Comparison of ENCODE assay signal across 29 cellular contexts in the genomic region with DNA sequence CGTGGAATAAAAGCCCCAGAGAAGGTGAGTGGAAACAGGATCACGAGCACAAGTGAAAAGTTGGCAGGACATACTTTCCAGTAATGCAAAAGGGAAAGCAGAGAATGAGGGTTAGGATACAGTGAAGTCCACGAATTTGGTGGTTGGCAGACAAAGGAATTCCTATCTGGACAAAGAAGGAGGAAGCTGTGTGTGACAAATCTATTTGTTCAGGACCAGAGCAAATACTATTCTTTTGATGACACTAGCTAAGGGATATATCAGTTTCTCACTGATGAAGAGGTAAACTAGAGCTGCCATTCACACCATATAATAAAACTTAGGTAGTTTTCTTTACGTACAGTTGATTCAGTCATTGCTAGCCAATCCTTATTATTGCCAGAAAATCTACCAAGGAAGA.
"Had no signal": no experiment of that assay in that cellular context is flagged by ENCODE, and none has a peak within 500 bp of the region (broad histone marks: within the 10 kb centered on the region; RNA-seq: fewer than 3 reads in every experiment).

No MANE protein-coding gene starts in this region.

- DNase-seq: activated B cell treated with CpG ODN at 0.5 μM for 24 hours; activated CD4-positive, alpha-beta memory T cell treated with anti-CD3 and anti-CD28 coated beads for 36 hours; activated CD4-positive, alpha-beta T cell treated with anti-CD3 and anti-CD28 coated beads for 36 hours; activated CD4-positive, alpha-beta T cell treated with anti-CD3 and anti-CD28 coated beads, Interleukin-2, amount 10 ng/mL, durations not matched to agents 24 days and 14 days; activated CD8-positive, alpha-beta memory T cell treated with anti-CD3 and anti-CD28 coated beads, Interleukin-2, amount 10 ng/mL, durations not matched to agents 7 days and 5 days; activated CD8-positive, alpha-beta memory T cell treated with anti-CD3 and anti-CD28 coated beads, Interleukin-2, amount 50 U/mL, for 4 hours; activated CD8-positive, alpha-beta T cell treated with anti-CD3 and anti-CD28 coated beads, Interleukin-2, amount 10 ng/mL, durations not matched to agents 7 days and 5 days; activated effector memory CD4-positive, alpha-beta T cell treated with anti-CD3 and anti-CD28 coated beads, Interleukin-2, amount 50 U/mL, for 16 hours; activated naive CD4-positive, alpha-beta T cell treated with anti-CD3 and anti-CD28 coated beads for 36 hours; activated naive CD8-positive, alpha-beta T cell treated with anti-CD3 and anti-CD28 coated beads for 36 hours; activated naive CD8-positive, alpha-beta T cell treated with anti-CD3 and anti-CD28 coated beads, Interleukin-2, amount 50 U/mL, for 24 hours; activated T-cell treated with anti-CD3 and anti-CD28 coated beads, Interleukin-2, amount 50 U/mL, for 1 hour; activated T-cell treated with anti-CD3 and anti-CD28 coated beads, Interleukin-2, amount 50 U/mL, for 48 hours; adrenal gland; amygdala; aorta; body of pancreas; caudate nucleus; cortex of kidney; dermis blood vessel endothelial cell; effector CD4-positive, alpha-beta T cell; effector memory CD8-positive, alpha-beta T cell; erythroblast; foreskin keratinocyte; gastrocnemius medialis; glutamatergic neuron; heart left ventricle; T1000; WERI-Rb-1 had no signal
